21 cellular contexts compared by ENCODE assay signal in genomic region chr1:3472906-3473305, GRCh38. TPM values are rescaled to one million over a fixed set of nuclear protein-coding genes. Genes with fewer than 3 reads are reported as not detected.
A peak's percentile ranks its signal among the peaks of the same experiment; 100 is the strongest.
DNase-seq lines count a peak whose midpoint lies in the region; ATAC-seq and TF ChIP-seq lines count a peak whose summit lies in the region.
"Had no signal": no experiment of that assay in that cellular context is flagged by ENCODE, and none has a peak within 500 bp of the region (broad histone marks: within the 10 kb centered on the region; RNA-seq: fewer than 3 reads in every experiment).

No MANE protein-coding gene starts in this region.

- H3K79me2 ChIP-seq in mammary epithelial cell (ENCODE audit: insufficient read depth, low read length): no peaks in the 10 kb centered on the region

- DNase-seq in RWPE2 (ENCODE audit: low spot score) (no peak), mammary epithelial cell (no peak), head of caudate nucleus (peak in 23 of 42 donors; percentile 21 to 78 (median 39)), retina (peak; percentile 21), NCI-H187 (lab: John Stamatoyannopoulos, UW) (no peak), KBM-7 (no peak), HCEC 1CT (no peak)
- DNase-seq in activated naive CD8-positive, alpha-beta T cell treated with anti-CD3 and anti-CD28 coated beads for 36 hours: no peak
- DNase-seq: Caco-2; CD4-positive, CD25-positive, alpha-beta regulatory T cell; DMS153; NCI-H1436; NCI-H2029 treated with DMSO at 0.1 percent for 48 hours; NCI-H2171 treated with DMSO at 0.1 percent for 48 hours; NCI-H446 treated with DMSO at 0.1 percent for 48 hours; NCI-H748 treated with DMSO at 0.1 percent for 48 hours; PC-3; SK-N-SH had no signal

- H3K9me3 ChIP-seq in RWPE2 (ENCODE audit: severe bottlenecking): no peaks in the 10 kb centered on the region
- H3K9me3 ChIP-seq in mammary epithelial cell (replicated peaks; ENCODE audit: insufficient read depth, low read length): no peaks in the 10 kb centered on the region
- H3K9me3 ChIP-seq: Caco-2, HAP-1, SK-N-SH had no signal

- ATAC-seq in RWPE2 (ENCODE audit: low read depth): no peak
- ATAC-seq: PC-3 had no signal

- TF ChIP-seq CTCF in RWPE2 (IDR thresholded peaks at IDR 0.05; ENCODE audit: poor library complexity, severe bottlenecking) (no peak), mammary epithelial cell (conservative IDR thresholded peaks at IDR 0.05 in 1 of 2, IDR thresholded peaks at IDR 0.05 in 1 of 2; ENCODE audit: extremely low read depth in 1 of 2, insufficient read depth in 1 of 2, low read depth in 1 of 2, low read length in 2 of 2) (no peak)

- H2AFZ ChIP-seq in mammary epithelial cell (ENCODE audit: low read depth, low read length): no peak overlapping the region

- no peaks in the 10 kb centered on the region for H3K4me1 Mint-ChIP-seq in activated naive CD8-positive, alpha-beta T cell treated with anti-CD3 and anti-CD28 coated beads for 36 hours

- no peaks in the 10 kb centered on the region for H4K20me1 ChIP-seq in mammary epithelial cell (ENCODE audit: insufficient read depth, low read length)

- H3K4me1 ChIP-seq in RWPE2 (ENCODE audit: insufficient read depth, poor library complexity, severe bottlenecking) (peaks cover 36% of the 10 kb centered on the region), mammary epithelial cell (ENCODE audit: insufficient read depth, low read length) (peaks cover 44% of the 10 kb centered on the region)

- peak overlapping the region; percentile 51 for H3K4me2 ChIP-seq in mammary epithelial cell (ENCODE audit: insufficient read depth, low read depth, low read length)
- H3K4me2 ChIP-seq: SK-N-SH had no signal

- no TSS peak for BruUV-seq in mammary epithelial cell (replicated peaks; lab: Mats Ljungman, UMichigan)

- dilution Hi-C loops in mammary epithelial cell (cut with HindIII; ENCODE audit: low sequenced_read_pairs): loop anchor here (5.0 to 10.0 kb wide), 2 partner anchors 64 to 172 kb away; no protein-coding TSS in a partner anchor

- no peaks in the 10 kb centered on the region for H3K9me3 Mint-ChIP-seq in activated naive CD8-positive, alpha-beta T cell treated with anti-CD3 and anti-CD28 coated beads for 36 hours
- H3K9me3 Mint-ChIP-seq: CD4-positive, CD25-positive, alpha-beta regulatory T cell had no signal

- in situ Hi-C loops in mammary epithelial cell (cut with MboI; ENCODE audit: low sequenced_read_pairs in 2 of 2) (no loop called here), KBM-7 (cut with MboI; ENCODE audit: low pct_unique_long_range_greater_than_20kb, low sequenced_read_pairs) (no loop called here)

- H3K27me3 ChIP-seq in RWPE2 (ENCODE audit: insufficient read depth, poor library complexity, severe bottlenecking) (no peaks in the 10 kb centered on the region), mammary epithelial cell (ENCODE audit: insufficient read depth, low read length) (no peaks in the 10 kb centered on the region)

- H3K36me3 ChIP-seq in RWPE2 (ENCODE audit: low read depth) (peaks cover 14% of the 10 kb centered on the region), mammary epithelial cell (ENCODE audit: insufficient read depth, low read length) (no peaks in the 10 kb centered on the region)
- H3K36me3 ChIP-seq: HAP-1 had no signal

- CTCF ChIA-PET in mammary epithelial cell (lab: Charles Lee; ENCODE audit: low non-redundant PET): no interaction called here

- no peak overlapping the region for H3K27ac Mint-ChIP-seq in activated naive CD8-positive, alpha-beta T cell treated with anti-CD3 and anti-CD28 coated beads for 36 hours
- H3K27ac Mint-ChIP-seq: B cell; CD4-positive, CD25-positive, alpha-beta regulatory T cell had no signal

- peaks cover 2% of the 10 kb centered on the region for H3K27me3 Mint-ChIP-seq in activated naive CD8-positive, alpha-beta T cell treated with anti-CD3 and anti-CD28 coated beads for 36 hours
- H3K27me3 Mint-ChIP-seq: B cell; CD4-positive, CD25-positive, alpha-beta regulatory T cell had no signal

- no peak overlapping the region for H3K9ac ChIP-seq in mammary epithelial cell (ENCODE audit: insufficient read depth, low read length)
- H3K9ac ChIP-seq: SK-N-SH had no signal

- 48% methylated on average over 11 of the region's 17 CpGs for WGBS in mammary epithelial cell (ENCODE audit: low coverage, missing lambda C conversion rate)

- peak overlapping the region; percentile 67 for H3K27ac ChIP-seq in RWPE2 (ENCODE audit: poor library complexity, severe bottlenecking)
- no peak overlapping the region for H3K27ac ChIP-seq in mammary epithelial cell (ENCODE audit: insufficient read depth, low read depth, low read length)

- no peaks in the 10 kb centered on the region for H3K36me3 Mint-ChIP-seq in activated naive CD8-positive, alpha-beta T cell treated with anti-CD3 and anti-CD28 coated beads for 36 hours
- H3K36me3 Mint-ChIP-seq: CD4-positive, CD25-positive, alpha-beta regulatory T cell had no signal

- no peak overlapping the region for H3K4me3 Mint-ChIP-seq in activated naive CD8-positive, alpha-beta T cell treated with anti-CD3 and anti-CD28 coated beads for 36 hours
- H3K4me3 Mint-ChIP-seq: B cell; CD4-positive, CD25-positive, alpha-beta regulatory T cell had no signal

- intact Hi-C loops in mammary epithelial cell (cut with micrococcal nuclease) (no loop called here), head of caudate nucleus (cut with DNase I) (no loop called here)

- H3K4me3 ChIP-seq in RWPE2 (ENCODE audit: severe bottlenecking) (no peak overlapping the region), mammary epithelial cell (replicated peaks in 1 of 3; ENCODE audit: insufficient read depth in 1 of 3, low read depth in 2 of 3, low read length in 3 of 3) (no peak overlapping the region)
- H3K4me3 ChIP-seq: HAP-1 had no signal

RNA-seq across cellular contexts. Expression of gene ARHGEF16, which starts 18.4 kb away (rescaled TPM):
- total RNA-seq in mammary epithelial cell: 1 to 10 TPM; 5.9 to 6.7 TPM
- polyA plus RNA-seq in mammary epithelial cell: 7.6 TPM
- 3.5 TPM for polyA minus RNA-seq in mammary epithelial cell
- total RNA-seq in activated naive CD8-positive, alpha-beta T cell treated with anti-CD3 and anti-CD28 coated beads for 36 hours: under 1 TPM in 1 of 2 experiments, not detected in 1; 0.12 TPM
- total RNA-seq: CD4-positive, CD25-positive, alpha-beta regulatory T cell had no signal
- polyA plus RNA-seq: AG04450; CD4-positive, CD25-positive, alpha-beta regulatory T cell had no signal

Comparison
In these comparisons a context has a peak if more than half of its experiments do, and no peak if none do; other contexts are left out.
1. DNase-seq: peak in head of caudate nucleus (23 of 42) and retina (single experiment); none in RWPE2 (single experiment), mammary epithelial cell (single experiment), NCI-H187 (0 of 2), KBM-7 (single experiment), activated naive CD8-positive, alpha-beta T cell treated with anti-CD3 and anti-CD28 coated beads for 36 hours (single experiment) and HCEC 1CT (single experiment).
2. RNA of gene ARHGEF16, which starts 18.4 kb away (total RNA-seq): 5.9 to 6.7 TPM in mammary epithelial cell; 0.12 TPM in activated naive CD8-positive, alpha-beta T cell treated with anti-CD3 and anti-CD28 coated beads for 36 hours; every median in the first group is over 4 times any median in the second.